1 cellular context compared by ENCODE assay signal in genomic region chr14:78904094-78904493, GRCh38.
TF ChIP-seq lines count a peak whose summit lies in the region.

No MANE protein-coding gene starts in this region.

TF ChIP-seq in WTC11, 78 proteins besides CTCF, POLR2A, EP300 and RAD21 (continued from another document):
- TF ChIP-seq AFF4 (CRISPR knock-in tag; IDR thresholded peaks at IDR 0.05; ENCODE audit: borderline replicate concordance) = no peak
- TF ChIP-seq CDX4 (CRISPR knock-in tag; IDR thresholded peaks at IDR 0.05; ENCODE audit: borderline replicate concordance) = no peak
- TF ChIP-seq PRRX2 (CRISPR knock-in tag; IDR thresholded peaks at IDR 0.05) = no peak
- TF ChIP-seq MLX (CRISPR knock-in tag; IDR thresholded peaks at IDR 0.05) = no peak
- TF ChIP-seq SOX15 (CRISPR knock-in tag; IDR thresholded peaks at IDR 0.05) = no peak
TF ChIP-seq in WTC11: peak in this region for 0.
